In genomic region chr19:18969953-18970659, GRCh38 we compare ENCODE assay signal across 1 cellular context.
TF ChIP-seq lines count a peak whose summit lies in the region.

No MANE protein-coding gene starts in this region.

TF ChIP-seq in WTC11, 78 proteins besides CTCF, POLR2A, EP300 and RAD21 (continued from another document):
- TF ChIP-seq AFF4 (CRISPR knock-in tag; IDR thresholded peaks at IDR 0.05; ENCODE audit: borderline replicate concordance) (no peak), KAT7 (CRISPR knock-in tag; IDR thresholded peaks at IDR 0.05; ENCODE audit: borderline replicate concordance) (no peak), ERG (CRISPR knock-in tag; IDR thresholded peaks at IDR 0.05) (no peak), SMAD4 (CRISPR knock-in tag; IDR thresholded peaks at IDR 0.05) (no peak), ATF3 (CRISPR knock-in tag; conservative IDR thresholded peaks at IDR 0.05) (no peak), ZNF396 (CRISPR knock-in tag; IDR thresholded peaks at IDR 0.05; ENCODE audit: borderline replicate concordance) (no peak), IRF2 (CRISPR knock-in tag; IDR thresholded peaks at IDR 0.05; ENCODE audit: borderline replicate concordance, low read depth) (no peak), SP1 (CRISPR knock-in tag; conservative IDR thresholded peaks at IDR 0.05) (no peak), PRRX2 (CRISPR knock-in tag; IDR thresholded peaks at IDR 0.05) (no peak), ZBTB21 (CRISPR knock-in tag; IDR thresholded peaks at IDR 0.05; ENCODE audit: borderline replicate concordance) (no peak), ZNF219 (CRISPR knock-in tag; IDR thresholded peaks at IDR 0.05; ENCODE audit: borderline replicate concordance) (no peak), MLX (CRISPR knock-in tag; IDR thresholded peaks at IDR 0.05) (no peak), ATF2 (CRISPR knock-in tag; IDR thresholded peaks at IDR 0.05; ENCODE audit: borderline replicate concordance, low read depth) (no peak)
